Comparison of ENCODE assay signal across 8 cellular contexts in the genomic region with DNA sequence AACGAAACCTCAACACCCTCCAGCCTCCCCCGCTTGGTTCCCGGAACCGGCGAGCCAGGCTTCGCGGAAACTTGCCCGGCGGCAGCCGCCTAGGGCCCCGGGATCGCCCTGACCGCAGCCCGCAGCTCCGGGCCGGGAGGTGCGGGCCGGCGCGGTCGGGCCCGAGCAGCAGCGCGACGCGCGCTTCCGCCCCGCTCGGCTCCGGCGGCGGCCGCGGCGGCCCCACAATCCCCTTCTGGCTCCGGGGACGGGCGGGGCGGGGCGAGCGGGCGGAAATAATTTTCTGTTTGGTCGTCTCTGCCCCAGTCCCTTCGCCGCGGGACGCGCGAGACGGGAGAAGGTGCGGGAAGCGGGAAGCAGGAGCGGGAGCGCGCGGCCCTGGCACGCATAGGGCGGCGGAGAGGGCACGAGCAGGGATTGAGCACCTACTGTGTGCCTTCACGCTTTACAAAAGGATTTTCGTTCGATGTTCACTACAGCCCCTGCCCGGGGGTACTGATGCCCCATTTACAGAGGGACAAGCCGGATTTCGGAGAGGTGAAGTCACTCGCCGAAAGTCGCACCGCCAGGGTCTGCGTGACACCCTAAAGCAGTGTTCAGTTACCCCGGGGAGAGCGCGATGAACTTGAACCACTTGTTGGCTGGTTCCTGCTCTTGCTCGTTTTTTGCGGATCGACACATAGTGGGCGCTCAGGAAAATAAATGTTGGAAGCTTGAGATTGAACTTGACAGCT. TPM values are rescaled to one million over a fixed set of nuclear protein-coding genes. Genes with fewer than 3 reads are reported as not detected.
A peak's percentile ranks its signal among the peaks of the same experiment; 100 is the strongest.
DNase-seq lines count a peak whose midpoint lies in the region; ATAC-seq and TF ChIP-seq lines count a peak whose summit lies in the region.

No MANE protein-coding gene starts in this region.

- no peak for TF ChIP-seq POLR2A in NB4 (IDR thresholded peaks at IDR 0.05; ENCODE audit: extremely low read depth, insufficient read length)
- TF ChIP-seq POLR2A in adrenal gland (IDR thresholded peaks at IDR 0.05) = peak; percentile 50 to 83
- TF ChIP-seq POLR2A in tibial nerve (IDR thresholded peaks at IDR 0.05) = peak; percentile 54 to 76

- ATAC-seq in GM21619 (IDR thresholded peaks at IDR 0.05; ENCODE audit: unreplicated experiment) = peak; percentile 32
- peak; percentile 66 to 78 (median 72) for ATAC-seq in heart right ventricle

- TF ChIP-seq EP300 in tibial nerve (IDR thresholded peaks at IDR 0.05) = peak in 1 of 2 donors; percentile 93

- peak overlapping the region; percentile 90 to 99 (median 99) for H3K27ac ChIP-seq in adrenal gland
- H3K27ac ChIP-seq in heart right ventricle = peak overlapping the region; percentile 72 to 100 (median 98)
- H3K27ac ChIP-seq in tibial nerve = peak overlapping the region; percentile 73 to 98 (median 97)

- H3K9me3 ChIP-seq in adrenal gland (replicated peaks in 1 of 3) = no peaks in the 10 kb centered on the region
- no peaks in the 10 kb centered on the region for H3K9me3 ChIP-seq in heart right ventricle
- no peaks in the 10 kb centered on the region for H3K9me3 ChIP-seq in tibial nerve

- peaks cover 24 to 43% of the 10 kb centered on the region in 2 donors for H3K4me1 ChIP-seq in adrenal gland (replicated peaks in 1 of 2)
- peaks cover 8 to 66% (median 31%) of the 10 kb centered on the region in 9 donors for H3K4me1 ChIP-seq in heart right ventricle
- H3K4me1 ChIP-seq in tibial nerve = peaks cover 0 to 58% (median 20%) of the 10 kb centered on the region in 4 donors

- intact Hi-C loops in adrenal gland (cut with DNase I) (no loop called here), heart right ventricle (cut with DNase I) (loop anchor here in 2 of 10 donors (2.0 to 5.0 kb wide), 2 partner anchors 45 to 50 kb away; a partner anchor contains a TSS)

- no peak for TF ChIP-seq CTCF in NB4 (IDR thresholded peaks at IDR 0.05; ENCODE audit: low read depth, low read length)
- peak in 2 of 6 experiments; percentile 6 to 14 for TF ChIP-seq CTCF in adrenal gland (IDR thresholded peaks at IDR 0.05)
- TF ChIP-seq CTCF in heart right ventricle (IDR thresholded peaks at IDR 0.05) = no peak
- TF ChIP-seq CTCF in tibial nerve (IDR thresholded peaks at IDR 0.05) = peak in 1 of 5 experiments; percentile 33

- WGBS in adrenal gland, 4 donors = 0% methylated on average over 8 to 79 of the region's 79 CpGs
- WGBS in heart right ventricle, 2 donors = 0% methylated on average over 74 to 79 of the region's 79 CpGs
- 1% methylated on average over 45 to 57 of the region's 79 CpGs for WGBS in tibial nerve, 2 donors

- H3K4me3 ChIP-seq in NB4 (ENCODE audit: low read depth, low read length) = peak overlapping the region; percentile 80
- peak overlapping the region in 3 of 4 donors; percentile 62 to 95 (median 74) for H3K4me3 ChIP-seq in adrenal gland
- H3K4me3 ChIP-seq in heart right ventricle = peak overlapping the region; percentile 60 to 96 (median 90)
- H3K4me3 ChIP-seq in tibial nerve = peak overlapping the region; percentile 66 to 92 (median 81)

- no peaks in the 10 kb centered on the region for H3K27me3 ChIP-seq in adrenal gland
- H3K27me3 ChIP-seq in heart right ventricle = no peaks in the 10 kb centered on the region
- H3K27me3 ChIP-seq in tibial nerve = no peaks in the 10 kb centered on the region

- DNase-seq in COR-L47 (lab: John Stamatoyannopoulos, UW) (peak; percentile 85), NB4 (ENCODE audit: low read depth) (peak; percentile 93), SW 1271 (lab: John Stamatoyannopoulos, UW) (peak; percentile 63 to 73), adrenal gland (peak; percentile 86 to 91 (median 89)), heart right ventricle (peak; percentile 90 to 91), pons (ENCODE audit: low spot score) (peak; percentile 63), tibial nerve (ENCODE audit: low spot score in 2 of 2) (peak; percentile 78 to 81)

- H3K36me3 ChIP-seq in adrenal gland (replicated peaks in 1 of 2) (no peaks in the 10 kb centered on the region), heart right ventricle (peaks cover 0 to 5% (median 0%) of the 10 kb centered on the region in 9 donors), tibial nerve (peaks cover 0 to 1% (median 0%) of the 10 kb centered on the region in 3 donors)

RNA-seq across cellular contexts. Expression of a gene that starts 2.7 kb away (rescaled TPM):
- total RNA-seq in adrenal gland (100 to 1,000 TPM in 4 of 8 donors, 10 to 100 TPM in 4; 63.7 to 191 (median 99.8) TPM), heart right ventricle (100 to 1,000 TPM in 1 of 10 donors, 10 to 100 TPM in 9; 56.3 to 100 (median 67.5) TPM), tibial nerve (100 to 1,000 TPM in 2 of 4 donors, 10 to 100 TPM in 2; 83.9 to 185 (median 116) TPM)
- polyA plus RNA-seq in adrenal gland (100 to 1,000 TPM in 1 of 3 donors, 10 to 100 TPM in 2; 27.3 to 339 (median 50.5) TPM), heart right ventricle (100 to 1,000 TPM in 1 of 2 donors, 10 to 100 TPM in 1; 17.3 to 104 TPM)

RNA-seq across cellular contexts. Expression of a gene that starts 27.6 kb away (rescaled TPM):
- total RNA-seq in adrenal gland = 1 to 10 TPM; 1.5 to 9.4 (median 3.9) TPM
- polyA plus RNA-seq in adrenal gland = 1 to 10 TPM in 2 of 3 donors, under 1 TPM in 1; 0.97 to 2.9 (median 2.7) TPM
- 1 to 10 TPM in 2 of 10 donors, under 1 TPM in 8; 0.25 to 1.3 (median 0.64) TPM for total RNA-seq in heart right ventricle
- polyA plus RNA-seq in heart right ventricle = 1 to 10 TPM in 1 of 2 donors, under 1 TPM in 1; 0.66 to 2.2 TPM
- 1 to 10 TPM; 1.3 to 5.7 (median 4.6) TPM for total RNA-seq in tibial nerve

RNA-seq across cellular contexts. Expression of a gene that starts 27.8 kb away (rescaled TPM):
- 10 to 100 TPM in 7 of 8 donors, 1 to 10 TPM in 1; 9.9 to 78.7 (median 49.7) TPM for total RNA-seq in adrenal gland
- polyA plus RNA-seq in adrenal gland = 10 to 100 TPM; 36.1 to 45.7 (median 43.2) TPM
- 10 to 100 TPM; 58.1 to 84.1 (median 69.4) TPM for total RNA-seq in heart right ventricle
- 10 to 100 TPM; 50.5 to 83.6 TPM for polyA plus RNA-seq in heart right ventricle
- total RNA-seq in tibial nerve = 10 to 100 TPM; 10.2 to 19.2 (median 16.5) TPM

RNA-seq across cellular contexts. Expression of a gene that starts 45.8 kb away (rescaled TPM):
- total RNA-seq in adrenal gland (10 to 100 TPM in 7 of 8 donors, 1 to 10 TPM in 1; 7.4 to 82.3 (median 38.9) TPM), heart right ventricle (10 to 100 TPM; 15.8 to 30.0 (median 22.8) TPM), tibial nerve (10 to 100 TPM in 3 of 4 donors, 1 to 10 TPM in 1; 7.7 to 50.0 (median 17.6) TPM)
- polyA plus RNA-seq in adrenal gland (100 to 1,000 TPM in 2 of 3 donors, 10 to 100 TPM in 1; 13.4 to 233 (median 144) TPM), heart right ventricle (10 to 100 TPM; 23.8 to 51.6 TPM)

RNA-seq across cellular contexts. Expression of a gene that starts 50.2 kb away (rescaled TPM):
- total RNA-seq in adrenal gland (100 to 1,000 TPM; 138 to 315 (median 235) TPM), heart right ventricle (100 to 1,000 TPM; 148 to 220 (median 162) TPM), tibial nerve (100 to 1,000 TPM in 3 of 4 donors, 10 to 100 TPM in 1; 88.8 to 146 (median 141) TPM)
- polyA plus RNA-seq in adrenal gland (100 to 1,000 TPM; 240 to 556 (median 328) TPM), heart right ventricle (100 to 1,000 TPM; 359 to 379 TPM)

Comparison
In these comparisons a context has a peak if more than half of its experiments do, and no peak if none do; other contexts are left out.
1. Peak in every context shown above with its lines: DNase-seq, ATAC-seq, H3K4me3 ChIP-seq and H3K27ac ChIP-seq.